9 cellular contexts compared by ENCODE assay signal in genomic region chr13:105410602-105411001, GRCh38.
DNase-seq lines count a peak whose midpoint lies in the region; ATAC-seq and TF ChIP-seq lines count a peak whose summit lies in the region.
"Had no signal": no experiment of that assay in that cellular context is flagged by ENCODE, and none has a peak within 500 bp of the region (broad histone marks: within the 10 kb centered on the region; RNA-seq: fewer than 3 reads in every experiment).

No MANE protein-coding gene starts in this region.

- no peak overlapping the region for H3K9ac ChIP-seq in NT2/D1 (ENCODE audit: insufficient read length, low read depth)

- H3K4me3 ChIP-seq in GM12865 (ENCODE audit: low read depth, low read length): no peak overlapping the region
- H3K4me3 ChIP-seq in NT2/D1 (ENCODE audit: insufficient read length, low read depth): no peak overlapping the region
- no peak overlapping the region for H3K4me3 ChIP-seq in brain microvascular endothelial cell (ENCODE audit: low read depth, low read length)
- no peak overlapping the region for H3K4me3 ChIP-seq in effector memory CD4-positive, alpha-beta T cell (ENCODE audit: insufficient read depth, low read depth, low read length, poor library complexity, severe bottlenecking)

- H3K9me3 ChIP-seq in NT2/D1 (ENCODE audit: insufficient read depth, low read length): no peaks in the 10 kb centered on the region
- H3K9me3 ChIP-seq in effector memory CD4-positive, alpha-beta T cell (ENCODE audit: control insufficient read depth, low read length): no peaks in the 10 kb centered on the region

- ATAC-seq in GM21447 (IDR thresholded peaks at IDR 0.05; ENCODE audit: unreplicated experiment): no peak
- ATAC-seq: naive thymus-derived CD8-positive, alpha-beta T cell had no signal

- H3K27me3 ChIP-seq in NT2/D1 (ENCODE audit: insufficient read depth, insufficient read length) (no peaks in the 10 kb centered on the region), brain microvascular endothelial cell (replicated peaks) (no peaks in the 10 kb centered on the region)
- H3K27me3 ChIP-seq in effector memory CD4-positive, alpha-beta T cell (replicated peaks; ENCODE audit: control insufficient read depth, insufficient read depth, low read length, poor library complexity, severe bottlenecking): no peaks in the 10 kb centered on the region

- H3K27ac ChIP-seq in brain microvascular endothelial cell: no peak overlapping the region
- H3K27ac ChIP-seq in effector memory CD4-positive, alpha-beta T cell (ENCODE audit: insufficient read depth, low read length, poor library complexity, severe bottlenecking): no peak overlapping the region

- TF ChIP-seq CTCF in GM12865 (IDR thresholded peaks at IDR 0.05; ENCODE audit: insufficient read depth, low read depth, low read length, missing control alignments) (peak; percentile 31), brain microvascular endothelial cell (IDR thresholded peaks at IDR 0.05; ENCODE audit: low read depth, low read length, missing control alignments) (peak; percentile 84)

- DNase-seq in GM12865 (ENCODE audit: low read depth) (peak; percentile 16), NT2/D1 (ENCODE audit: low read depth, low spot score) (peak; percentile 44), brain microvascular endothelial cell (no peak), kidney tubule cell (ENCODE audit: low spot score) (peak; percentile 36), stromal cell of bone marrow (ENCODE audit: low read depth) (peak; percentile 9), kidney glomerular epithelial cell (lab: John Stamatoyannopoulos, UW) (no peak)
- DNase-seq in effector memory CD4-positive, alpha-beta T cell: no peak

- in situ Hi-C loops in brain microvascular endothelial cell (cut with HindIII; ENCODE audit: low pct_ligation_motif_present, low sequenced_read_pairs): no loop called here

- H3K36me3 ChIP-seq in NT2/D1 (ENCODE audit: insufficient read depth, insufficient read length, low read length) (no peaks in the 10 kb centered on the region), brain microvascular endothelial cell (replicated peaks) (no peaks in the 10 kb centered on the region)
- H3K36me3 ChIP-seq in effector memory CD4-positive, alpha-beta T cell (ENCODE audit: control insufficient read depth, insufficient read depth, low read length): no peaks in the 10 kb centered on the region

- H3K4me1 ChIP-seq in NT2/D1 (ENCODE audit: insufficient read depth, insufficient read length): no peaks in the 10 kb centered on the region
- no peaks in the 10 kb centered on the region for H3K4me1 ChIP-seq in effector memory CD4-positive, alpha-beta T cell (ENCODE audit: control insufficient read depth, insufficient read depth, low read length, poor library complexity, severe bottlenecking)

Comparison
In these comparisons a context has a peak if more than half of its experiments do, and no peak if none do; other contexts are left out.
1. DNase-seq: peak in GM12865 (single experiment), NT2/D1 (single experiment), kidney tubule cell (single experiment) and stromal cell of bone marrow (single experiment); none in brain microvascular endothelial cell (single experiment), effector memory CD4-positive, alpha-beta T cell (0 of 3) and kidney glomerular epithelial cell (single experiment).